In the genomic region with DNA sequence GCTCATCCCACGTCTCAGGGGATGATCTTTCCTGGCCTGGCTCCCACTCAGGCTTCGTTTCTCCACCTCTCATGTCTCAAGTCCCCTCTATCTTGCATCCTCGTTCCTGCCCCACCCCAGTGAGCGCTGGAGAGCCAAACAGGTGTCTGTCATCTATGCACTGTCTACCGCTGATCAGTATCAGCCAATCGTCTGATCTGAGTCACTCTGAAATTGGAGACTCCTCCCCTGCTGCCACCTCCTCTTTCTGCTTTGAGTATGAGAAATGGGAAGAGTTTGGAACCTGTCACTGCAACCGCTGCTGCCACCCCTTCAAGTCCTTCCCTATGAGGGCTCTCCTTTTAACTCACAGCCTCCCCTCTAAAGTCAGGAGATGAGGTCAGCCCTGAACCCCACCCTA, we compare ENCODE assay signal across 19 cellular contexts.
"Had no signal": no experiment of that assay in that cellular context is flagged by ENCODE, and none has a peak within 500 bp of the region (broad histone marks: within the 10 kb centered on the region; RNA-seq: fewer than 3 reads in every experiment).

No MANE protein-coding gene starts in this region.

- H3K9me3 ChIP-seq: body of pancreas, colonic mucosa, esophagus muscularis mucosa, pancreas, sigmoid colon, thyroid gland, uterus had no signal

- H2AFZ ChIP-seq: neural progenitor cell had no signal

- H3K9ac ChIP-seq: neural progenitor cell had no signal

- H3K9me3 Mint-ChIP-seq: activated naive CD4-positive, alpha-beta T cell treated with anti-CD3 and anti-CD28 coated beads, Interleukin-2, amount 50 U/mL, for 24 hours; activated T-cell treated with anti-CD3 and anti-CD28 coated beads, Interleukin-2, amount 50 U/mL, for 24 hours; neural progenitor cell; stimulated activated effector memory CD8-positive, alpha-beta T cell treated with anti-CD3 and anti-CD28 coated beads, Interleukin-12 subunit alpha, Interleukin-12 subunit beta, amount 100 ng/mL, for 72 hours had no signal

- H3K4me1 Mint-ChIP-seq: activated naive CD4-positive, alpha-beta T cell treated with anti-CD3 and anti-CD28 coated beads, Interleukin-2, amount 50 U/mL, for 24 hours; stimulated activated effector memory CD8-positive, alpha-beta T cell treated with anti-CD3 and anti-CD28 coated beads, Interleukin-12 subunit alpha, Interleukin-12 subunit beta, amount 100 ng/mL, for 72 hours had no signal

- H3K4me2 ChIP-seq: hepatocyte, neural progenitor cell had no signal

- H3K36me3 ChIP-seq: colonic mucosa, esophagus muscularis mucosa, neural progenitor cell, pancreas, sigmoid colon, thyroid gland, uterus had no signal

- H3K36me3 Mint-ChIP-seq: activated naive CD4-positive, alpha-beta T cell treated with anti-CD3 and anti-CD28 coated beads, Interleukin-2, amount 50 U/mL, for 24 hours; neural progenitor cell; stimulated activated effector memory CD8-positive, alpha-beta T cell treated with anti-CD3 and anti-CD28 coated beads, Interleukin-12 subunit alpha, Interleukin-12 subunit beta, amount 100 ng/mL, for 72 hours had no signal

- H3K27me3 ChIP-seq: body of pancreas, colonic mucosa, hepatocyte, neural progenitor cell, pancreas, sigmoid colon, thyroid gland, uterus had no signal

- H3K79me2 ChIP-seq: hepatocyte had no signal

- H3K4me3 ChIP-seq: body of pancreas, colonic mucosa, esophagus muscularis mucosa, hepatocyte, neural progenitor cell, pancreas, sigmoid colon, thyroid gland, uterus had no signal

- DNase-seq: activated CD4-positive, alpha-beta T cell treated with anti-CD3 and anti-CD28 coated beads, Interleukin-2, amount 50 U/mL, for 4 hours; activated CD4-positive, CD25-positive, alpha-beta regulatory T cell treated with anti-CD3 and anti-CD28 coated beads, Interleukin-2, amount 50 U/mL, for 72 hours; activated effector memory CD4-positive, alpha-beta T cell treated with Interleukin-2 at 50 U/mL for 16 hours; activated T-cell treated with anti-CD3 and anti-CD28 coated beads, Interleukin-2, amount 50 U/mL, for 24 hours; body of pancreas; caudate nucleus; colonic mucosa; pancreas; sigmoid colon; stimulated activated CD4-positive, alpha-beta T cell treated with anti-CD3 and anti-CD28 coated beads, Interleukin-2, amount 100 ng/mL, for 24 hours; T-helper 1 cell; T1000; thyroid gland; uterus had no signal

- H3K4me1 ChIP-seq: body of pancreas, colonic mucosa, neural progenitor cell, pancreas, thyroid gland, uterus had no signal

- H3K27ac Mint-ChIP-seq: activated naive CD4-positive, alpha-beta T cell treated with anti-CD3 and anti-CD28 coated beads, Interleukin-2, amount 50 U/mL, for 24 hours; activated T-cell treated with anti-CD3 and anti-CD28 coated beads, Interleukin-2, amount 50 U/mL, for 24 hours; neural progenitor cell; stimulated activated effector memory CD8-positive, alpha-beta T cell treated with anti-CD3 and anti-CD28 coated beads, Interleukin-12 subunit alpha, Interleukin-12 subunit beta, amount 100 ng/mL, for 72 hours had no signal

- FAIRE-seq: pancreas had no signal

- ATAC-seq: body of pancreas; pancreas; stimulated activated effector memory CD8-positive, alpha-beta T cell treated with anti-CD3 and anti-CD28 coated beads, Interleukin-12 subunit alpha, Interleukin-12 subunit beta, amount 100 ng/mL, for 72 hours had no signal

- H3K27ac ChIP-seq: body of pancreas, colonic mucosa, esophagus muscularis mucosa, neural progenitor cell, pancreas, thyroid gland, uterus had no signal

- H3K4me3 Mint-ChIP-seq: activated naive CD4-positive, alpha-beta T cell treated with anti-CD3 and anti-CD28 coated beads, Interleukin-2, amount 50 U/mL, for 24 hours; activated T-cell treated with anti-CD3 and anti-CD28 coated beads, Interleukin-2, amount 50 U/mL, for 24 hours; neural progenitor cell; stimulated activated effector memory CD8-positive, alpha-beta T cell treated with anti-CD3 and anti-CD28 coated beads, Interleukin-12 subunit alpha, Interleukin-12 subunit beta, amount 100 ng/mL, for 72 hours had no signal
